20 cellular contexts compared by ENCODE assay signal in genomic region chr19:12991296-12991695, GRCh38. TPM values are rescaled to one million over a fixed set of nuclear protein-coding genes. Genes with fewer than 3 reads are reported as not detected.
"Had no signal": no experiment of that assay in that cellular context is flagged by ENCODE, and none has a peak within 500 bp of the region (broad histone marks: within the 10 kb centered on the region; RNA-seq: fewer than 3 reads in every experiment).

No MANE protein-coding gene starts in this region.

- DNase-seq: activated B cell treated with CpG ODN at 0.5 μM for 24 hours; activated CD4-positive, alpha-beta memory T cell treated with anti-CD3 and anti-CD28 coated beads for 36 hours; activated CD4-positive, alpha-beta T cell treated with anti-CD3 and anti-CD28 coated beads for 36 hours; activated naive CD4-positive, alpha-beta T cell treated with Interleukin-2 at 50 U/mL for 16 hours; activated T-cell treated with anti-CD3 and anti-CD28 coated beads, Interleukin-2, amount 50 U/mL, for 48 hours; kidney; lower lobe of right lung; naive thymus-derived CD4-positive, alpha-beta T cell; right lobe of liver; stimulated activated CD4-positive, alpha-beta T cell treated with anti-CD3 and anti-CD28 coated beads, Interleukin-2, amount 100 ng/mL, for 24 hours; stomach; T1000; transverse colon had no signal

- H3K36me3 ChIP-seq: lower lobe of right lung, right lobe of liver, stomach, suprapubic skin, transverse colon had no signal

- ATAC-seq: activated CD4-positive, alpha-beta T cell treated with anti-CD3 and anti-CD28 coated beads for 36 hours; left lobe of liver; lower lobe of right lung; naive thymus-derived CD4-positive, alpha-beta T cell; right lobe of liver; stimulated activated memory B cell treated with anti-CD40 and anti-IgM and Interleukin-4, amounts not matched to agents 10 μg/mL and 1 μg/mL and 100 μg/mL, for 72 hours had no signal

- H3K9me3 Mint-ChIP-seq: activated B cell treated with CpG ODN at 0.5 μM for 24 hours; activated CD4-positive, alpha-beta memory T cell treated with anti-CD3 and anti-CD28 coated beads for 36 hours; stimulated activated memory B cell treated with anti-CD40 and anti-IgM and Interleukin-4, amounts not matched to agents 10 μg/mL and 1 μg/mL and 100 μg/mL, for 72 hours had no signal

- H3K27ac Mint-ChIP-seq: activated B cell treated with CpG ODN at 0.5 μM for 24 hours; activated CD4-positive, alpha-beta memory T cell treated with anti-CD3 and anti-CD28 coated beads for 36 hours; activated CD4-positive, alpha-beta T cell treated with anti-CD3 and anti-CD28 coated beads for 36 hours; stimulated activated memory B cell treated with anti-CD40 and anti-IgM and Interleukin-4, amounts not matched to agents 10 μg/mL and 1 μg/mL and 100 μg/mL, for 72 hours had no signal

- H3K27ac ChIP-seq: lower lobe of right lung, right lobe of liver, skin epidermis, stomach, suprapubic skin, transverse colon had no signal

- H3K36me3 Mint-ChIP-seq: activated CD4-positive, alpha-beta memory T cell treated with anti-CD3 and anti-CD28 coated beads for 36 hours; stimulated activated memory B cell treated with anti-CD40 and anti-IgM and Interleukin-4, amounts not matched to agents 10 μg/mL and 1 μg/mL and 100 μg/mL, for 72 hours had no signal

- FAIRE-seq: kidney had no signal

- H3K9me3 ChIP-seq: lower lobe of right lung, right lobe of liver, stomach, suprapubic skin, transverse colon had no signal

- H3K4me1 ChIP-seq: lower lobe of right lung, right lobe of liver had no signal

- H3K4me3 ChIP-seq: lower lobe of right lung, right lobe of liver, skin epidermis, stomach, suprapubic skin, transverse colon had no signal

- H3K4me3 Mint-ChIP-seq: activated B cell treated with CpG ODN at 0.5 μM for 24 hours; activated CD4-positive, alpha-beta memory T cell treated with anti-CD3 and anti-CD28 coated beads for 36 hours; activated CD4-positive, alpha-beta T cell treated with anti-CD3 and anti-CD28 coated beads for 36 hours; stimulated activated memory B cell treated with anti-CD40 and anti-IgM and Interleukin-4, amounts not matched to agents 10 μg/mL and 1 μg/mL and 100 μg/mL, for 72 hours had no signal

- H3K27me3 Mint-ChIP-seq: stimulated activated memory B cell treated with anti-CD40 and anti-IgM and Interleukin-4, amounts not matched to agents 10 μg/mL and 1 μg/mL and 100 μg/mL, for 72 hours had no signal

- H3K27me3 ChIP-seq: right lobe of liver, suprapubic skin, transverse colon had no signal

RNA-seq across cellular contexts. Expression of gene NFIX, which starts 4.0 kb away (rescaled TPM):
- total RNA-seq: epithelial cell of proximal tubule had no signal

RNA-seq across cellular contexts. Expression of gene DAND5, which starts 21.9 kb away (rescaled TPM):
- total RNA-seq: activated B cell treated with CpG ODN at 0.5 μM for 24 hours; fibroblast of villous mesenchyme; kidney; left lobe of liver; mesenteric fat pad; naive thymus-derived CD4-positive, alpha-beta T cell; right lobe of liver; suprapubic skin had no signal
- polyA plus RNA-seq: naive thymus-derived CD4-positive, alpha-beta T cell had no signal
